In the genomic region with DNA sequence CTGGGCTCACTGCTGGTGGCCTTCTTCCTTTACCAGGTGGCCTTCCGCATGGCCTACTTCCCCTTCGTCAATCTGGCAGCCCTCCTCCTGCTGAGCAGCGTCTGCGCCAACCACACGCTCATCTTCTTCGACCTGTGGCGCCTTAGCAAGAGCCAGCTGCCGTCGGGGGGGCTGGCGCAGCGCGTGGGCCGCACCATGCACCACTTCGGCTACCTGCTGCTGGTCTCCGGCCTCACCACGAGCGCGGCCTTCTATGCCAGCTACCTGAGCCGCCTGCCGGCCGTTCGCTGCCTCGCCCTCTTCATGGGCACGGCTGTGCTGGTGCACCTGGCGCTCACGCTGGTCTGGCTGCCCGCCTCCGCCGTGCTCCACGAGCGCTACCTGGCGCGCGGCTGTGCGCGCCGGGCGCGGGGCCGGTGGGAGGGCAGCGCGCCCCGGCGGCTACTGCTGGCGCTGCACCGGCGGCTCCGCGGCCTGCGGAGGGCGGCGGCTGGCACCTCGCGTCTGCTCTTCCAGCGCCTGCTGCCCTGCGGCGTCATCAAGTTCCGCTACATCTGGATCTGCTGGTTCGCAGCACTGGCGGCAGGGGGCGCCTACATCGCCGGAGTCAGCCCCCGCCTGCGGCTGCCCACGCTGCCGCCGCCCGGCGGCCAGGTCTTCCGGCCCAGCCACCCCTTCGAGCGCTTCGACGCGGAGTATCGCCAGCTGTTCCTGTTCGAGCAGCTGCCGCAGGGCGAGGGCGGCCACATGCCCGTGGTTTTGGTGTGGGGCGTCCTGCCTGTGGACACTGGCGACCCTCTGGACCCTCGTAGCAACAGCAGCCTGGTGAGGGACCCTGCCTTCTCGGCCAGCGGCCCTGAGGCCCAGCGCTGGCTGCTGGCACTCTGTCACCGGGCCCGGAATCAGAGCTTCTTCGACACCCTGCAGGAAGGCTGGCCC, we compare ENCODE assay signal across 8 cellular contexts. TPM values are rescaled to one million over a fixed set of nuclear protein-coding genes. Genes with fewer than 3 reads are reported as not detected.
DNase-seq lines count a peak whose midpoint lies in the region; ATAC-seq and TF ChIP-seq lines count a peak whose summit lies in the region.

No MANE protein-coding gene starts in this region.

- TF ChIP-seq POLR2A in Peyer's patch (IDR thresholded peaks at IDR 0.05), result peak; percentile 19 to 30

- no peak for TF ChIP-seq RAD21 in neural cell (conservative IDR thresholded peaks at IDR 0.05)

- H3F3A ChIP-seq in neural cell (ENCODE audit: insufficient read depth, low read length, poor library complexity, severe bottlenecking), result no peaks in the 10 kb centered on the region

- H3K9me3 ChIP-seq in BE2C, result no peaks in the 10 kb centered on the region; the same call in 1 of the 2 replicates
- H3K9me3 ChIP-seq in Peyer's patch, result no peaks in the 10 kb centered on the region
- no peaks in the 10 kb centered on the region for H3K9me3 ChIP-seq in neural cell (ENCODE audit: low read length)

- no peaks in the 10 kb centered on the region for H3K79me2 ChIP-seq in neural cell (replicated peaks; ENCODE audit: insufficient read depth, low read length)

- no peak for TF ChIP-seq EP300 in neural cell (conservative IDR thresholded peaks at IDR 0.05; ENCODE audit: poor library complexity, severe bottlenecking)

- no peaks in the 10 kb centered on the region for H3K36me3 ChIP-seq in BE2C
- no peaks in the 10 kb centered on the region for H3K36me3 ChIP-seq in Peyer's patch
- peaks cover 6% of the 10 kb centered on the region for H3K36me3 ChIP-seq in neural cell (ENCODE audit: insufficient read depth, low read length)

- peak overlapping the region; percentile 35 for H3K4me3 ChIP-seq in BE2C (ENCODE audit: low read depth, low read length)
- H3K4me3 ChIP-seq in Peyer's patch, result peak overlapping the region; percentile 38 to 52 (median 44)
- peak overlapping the region; percentile 47 for H3K4me3 ChIP-seq in fibroblast of the aortic adventitia (ENCODE audit: low read depth, low read length)
- no peak overlapping the region for H3K4me3 ChIP-seq in neural cell (ENCODE audit: low read length)

- TF ChIP-seq CTCF in BE2C (IDR thresholded peaks at IDR 0.05; ENCODE audit: low read depth, low read length) (peak; percentile 77), Peyer's patch (IDR thresholded peaks at IDR 0.05) (peak; percentile 80 to 100 (median 95)), fibroblast of the aortic adventitia (IDR thresholded peaks at IDR 0.05; ENCODE audit: insufficient read depth, low read length) (peak; percentile 62), neural cell (IDR thresholded peaks at IDR 0.05; ENCODE audit: poor library complexity, severe bottlenecking) (peak; percentile 70)

- H4K20me1 ChIP-seq in neural cell (ENCODE audit: insufficient read depth), result no peaks in the 10 kb centered on the region

- H3K27ac ChIP-seq in Peyer's patch (peak overlapping the region; percentile 45 to 79 (median 56)), neural cell (ENCODE audit: low read length) (no peak overlapping the region)

- ATAC-seq in GM19372 (IDR thresholded peaks at IDR 0.05; ENCODE audit: low read depth, unreplicated experiment) (peak; percentile 93), HG03521 (IDR thresholded peaks at IDR 0.05; ENCODE audit: unreplicated experiment) (peak; percentile 76)
- peak; percentile 93 for ATAC-seq in stimulated activated naive CD8-positive, alpha-beta T cell treated with anti-CD3 and anti-CD28 coated beads, Interleukin-15, Interleukin-2, amounts not matched to agents 100 U/mL and 50 U/mL, for 24 hours

- H3K4me2 ChIP-seq in neural cell (ENCODE audit: low read length), result no peak overlapping the region

- DNase-seq in BE2C (peak; percentile 92), Peyer's patch (peak; percentile 83 to 94 (median 94)), fibroblast of the aortic adventitia (ENCODE audit: low read depth) (peak; percentile 82)
- DNase-seq in activated T-helper 1 cell treated with anti-CD3 and anti-CD28 coated beads, Interleukin-2, amount 50 U/mL, for 16 hours (ENCODE audit: low read depth in 1 of 2, low spot score in 1 of 2), result peak; percentile 68 to 79
- peak; percentile 87 for DNase-seq in stimulated activated naive CD8-positive, alpha-beta T cell treated with anti-CD3 and anti-CD28 coated beads, Interleukin-15, Interleukin-2, amounts not matched to agents 100 U/mL and 50 U/mL, for 24 hours

- no peak overlapping the region for H3K9ac ChIP-seq in neural cell (ENCODE audit: low read length)

- no peaks in the 10 kb centered on the region for H3K27me3 ChIP-seq in BE2C
- no peaks in the 10 kb centered on the region for H3K27me3 ChIP-seq in Peyer's patch
- no peaks in the 10 kb centered on the region for H3K27me3 ChIP-seq in neural cell (ENCODE audit: insufficient read depth, low read depth, low read length)

- H2AFZ ChIP-seq in neural cell (ENCODE audit: low read depth, low read length), result no peak overlapping the region

- H3K9me2 ChIP-seq in neural cell (ENCODE audit: insufficient read depth, low read length), result no peaks in the 10 kb centered on the region

- H3K4me1 ChIP-seq in BE2C (peaks cover 11% of the 10 kb centered on the region), Peyer's patch (peaks cover 3 to 20% (median 15%) of the 10 kb centered on the region in 4 donors)

TF ChIP-seq in neural cell, 6 proteins besides CTCF, POLR2A, EP300 and RAD21:
- TF ChIP-seq TAF1 (IDR thresholded peaks at IDR 0.05; ENCODE audit: low read depth) (no peak), SMC3 (conservative IDR thresholded peaks at IDR 0.05; ENCODE audit: poor library complexity) (peak; percentile 63), POLR2AphosphoS5 (IDR thresholded peaks at IDR 0.05) (no peak), MXI1 (conservative IDR thresholded peaks at IDR 0.05; ENCODE audit: poor library complexity, severe bottlenecking) (no peak)
TF ChIP-seq in neural cell: peak in this region for 1.

RNA-seq across cellular contexts. Expression of a gene that starts 9.9 kb away (rescaled TPM):
- polyA plus RNA-seq in BE2C (2012; ENCODE audit: insufficient read depth, insufficient read length, low read depth), result 10.1 TPM
- 10 to 100 TPM in 1 of 4 donors, 1 to 10 TPM in 3; 1.7 to 27.5 (median 7.4) TPM for total RNA-seq in Peyer's patch
- total RNA-seq in fibroblast of the aortic adventitia (ENCODE audit: low replicate concordance), result 0.08 and 0.36 TPM in 2 replicates
- polyA plus RNA-seq in neural cell, result 5.0 and 26.0 TPM in 2 replicates
- polyA minus RNA-seq in neural cell, result 11.6 and 13.6 TPM in 2 replicates

RNA-seq across cellular contexts. Expression of a gene that starts 14.6 kb away (rescaled TPM):
- 10.4 TPM for polyA plus RNA-seq in BE2C (2012; ENCODE audit: insufficient read depth, insufficient read length, low read depth)
- total RNA-seq in Peyer's patch, result 10 to 100 TPM in 1 of 4 donors, 1 to 10 TPM in 3; 4.7 to 63.5 (median 6.5) TPM
- total RNA-seq in fibroblast of the aortic adventitia (ENCODE audit: low replicate concordance), result 24.5 and 44.1 TPM in 2 replicates
- polyA plus RNA-seq in neural cell, result 34.6 and 38.3 TPM in 2 replicates
- polyA minus RNA-seq in neural cell, result 38.2 and 38.8 TPM in 2 replicates

RNA-seq across cellular contexts. Expression of a gene that starts 17.1 kb away (rescaled TPM):
- polyA plus RNA-seq in BE2C (2012; ENCODE audit: insufficient read depth, insufficient read length, low read depth), result not detected
- 1,000 to 10,000 TPM in 3 of 4 donors, 100 to 1,000 TPM in 1; 519 to 6,265 (median 3,022) TPM for total RNA-seq in Peyer's patch
- total RNA-seq in fibroblast of the aortic adventitia (ENCODE audit: low replicate concordance), result not detected in 2 replicates
- not detected in 2 replicates for polyA plus RNA-seq in neural cell
- polyA minus RNA-seq in neural cell, result not detected in 2 replicates

RNA-seq across cellular contexts. Expression of a gene that starts 27.2 kb away (rescaled TPM):
- polyA plus RNA-seq in BE2C (2012; ENCODE audit: insufficient read depth, insufficient read length, low read depth), result 6.5 TPM
- total RNA-seq in Peyer's patch, result 10 to 100 TPM; 14.4 to 55.6 (median 37.7) TPM
- 6.7 and 16.2 TPM in 2 replicates for total RNA-seq in fibroblast of the aortic adventitia (ENCODE audit: low replicate concordance)
- polyA plus RNA-seq in neural cell, result not detected in 2 replicates
- polyA minus RNA-seq in neural cell, result not detected in 2 replicates

RNA-seq across cellular contexts. Expression of a gene that starts 37.7 kb away (rescaled TPM):
- polyA plus RNA-seq in BE2C (2012; ENCODE audit: insufficient read depth, insufficient read length, low read depth), result 71.8 TPM
- total RNA-seq in Peyer's patch (10 to 100 TPM; 42.9 to 87.6 (median 71.1) TPM), fibroblast of the aortic adventitia (ENCODE audit: low replicate concordance) (21.9 and 33.6 TPM in 2 replicates)
- polyA plus RNA-seq in neural cell, result 28.6 and 36.1 TPM in 2 replicates
- 26.3 and 28.4 TPM in 2 replicates for polyA minus RNA-seq in neural cell

Comparison
In these comparisons a context has a peak if more than half of its experiments do, and no peak if none do; other contexts are left out.
1. RNA of a gene that starts 17.1 kb away (total RNA-seq): 519 to 6,265 TPM in Peyer's patch; not detected in fibroblast of the aortic adventitia; every median in the first group is over 100 times any median in the second.
2. Peak in every context shown above with its lines, with median percentiles within 50 percentile points of each other: DNase-seq, CTCF ChIP-seq and ATAC-seq.